ENCODE assay signal across 11 cellular contexts in the genomic region with DNA sequence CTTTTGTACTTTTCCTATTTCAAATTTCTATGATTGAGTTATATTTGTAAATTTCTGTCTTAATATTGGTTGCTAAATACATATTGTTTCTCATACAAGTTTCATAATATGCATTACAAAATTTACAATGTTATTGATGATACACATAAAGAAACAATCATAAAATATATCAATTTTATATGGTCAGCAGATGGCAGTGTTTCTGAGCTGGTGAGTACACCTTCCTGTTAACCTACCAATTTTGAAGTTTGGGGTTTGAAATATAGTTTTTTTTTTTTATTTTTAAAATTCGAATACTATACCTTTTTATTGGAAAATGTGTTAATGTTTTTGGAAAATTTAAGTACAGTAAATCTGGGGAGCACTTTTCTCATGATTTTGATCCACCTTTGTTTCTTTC.
DNase-seq lines count a peak whose midpoint lies in the region; ATAC-seq and TF ChIP-seq lines count a peak whose summit lies in the region.
"Had no signal": no experiment of that assay in that cellular context is flagged by ENCODE, and none has a peak within 500 bp of the region (broad histone marks: within the 10 kb centered on the region; RNA-seq: fewer than 3 reads in every experiment).

No MANE protein-coding gene starts in this region.

- H3K36me3 ChIP-seq in left ventricle myocardium inferior = no peaks in the 10 kb centered on the region
- H3K36me3 ChIP-seq: BLaER1 treated with 17β-estradiol and CSF1 and Interleukin-3, amounts not matched to agents 10 nM and 100 nM; Peyer's patch had no signal

- intact Hi-C loops in left ventricle myocardium inferior (cut with micrococcal nuclease) (no loop called here), right cardiac atrium (cut with DNase I) (no loop called here)

- ATAC-seq in right cardiac atrium (no peak), GM18873 (IDR thresholded peaks at IDR 0.05; ENCODE audit: low FRiP score, unreplicated experiment) (no peak)

- no peaks in the 10 kb centered on the region for H3K4me1 ChIP-seq in left ventricle myocardium inferior
- H3K4me1 ChIP-seq in right cardiac atrium (ENCODE audit: control insufficient read depth, insufficient read depth, low read length) = no peaks in the 10 kb centered on the region
- H3K4me1 ChIP-seq: BLaER1 treated with 17β-estradiol and CSF1 and Interleukin-3, amounts not matched to agents 10 nM and 100 nM; Peyer's patch had no signal

- H3K4me3 ChIP-seq in left ventricle myocardium inferior (no peak overlapping the region), right cardiac atrium (ENCODE audit: low read length) (no peak overlapping the region)
- H3K4me3 ChIP-seq: BLaER1 treated with 17β-estradiol and CSF1 and Interleukin-3, amounts not matched to agents 10 nM and 100 nM; Peyer's patch had no signal

- H3K9me3 ChIP-seq in left ventricle myocardium inferior (replicated peaks) (peaks cover 13% of the 10 kb centered on the region), right cardiac atrium (ENCODE audit: control insufficient read depth, low read length) (no peaks in the 10 kb centered on the region)
- H3K9me3 ChIP-seq: BLaER1 treated with 17β-estradiol and CSF1 and Interleukin-3, amounts not matched to agents 10 nM and 100 nM; Peyer's patch had no signal

- 5% methylated on average over 1 of the region's 1 CpG for WGBS in right cardiac atrium

- no peaks in the 10 kb centered on the region for H3K27me3 ChIP-seq in left ventricle myocardium inferior (ENCODE audit: low read depth)
- no peaks in the 10 kb centered on the region for H3K27me3 ChIP-seq in right cardiac atrium (ENCODE audit: control insufficient read depth, insufficient read depth)
- H3K27me3 ChIP-seq: BLaER1 treated with 17β-estradiol and CSF1 and Interleukin-3, amounts not matched to agents 10 nM and 100 nM; Peyer's patch had no signal

- H3K27ac ChIP-seq in left ventricle myocardium inferior (replicated peaks) (no peak overlapping the region), right cardiac atrium (ENCODE audit: low read length) (no peak overlapping the region)
- H3K27ac ChIP-seq: BLaER1 treated with 17β-estradiol and CSF1 and Interleukin-3, amounts not matched to agents 10 nM and 100 nM; Peyer's patch had no signal

- TF ChIP-seq CTCF in left ventricle myocardium inferior (IDR thresholded peaks at IDR 0.05; ENCODE audit: borderline replicate concordance) = peak; percentile 33

- no peak for DNase-seq in left ventricle myocardium inferior
- DNase-seq in right cardiac atrium = no peak
- DNase-seq in SHP77 treated with DMSO at 0.1 percent for 48 hours (lab: John Stamatoyannopoulos, UW) = peak; percentile 20
- DNase-seq in iris pigment epithelial cell (ENCODE audit: low read depth) = peak; percentile 1
- DNase-seq in activated CD4-positive, alpha-beta T cell treated with anti-CD3 and anti-CD28 coated beads, Interleukin-2, amount 50 U/mL, for 1 hour = no peak
- no peak for DNase-seq in activated CD4-positive, alpha-beta T cell treated with anti-CD3 and anti-CD28 coated beads, Interleukin-2, amount 50 U/mL, for 48 hours
- no peak for DNase-seq in NCI-H187 (lab: John Stamatoyannopoulos, UW)
- DNase-seq: activated CD4-positive, alpha-beta T cell treated with anti-CD3 and anti-CD28 coated beads for 1 hour; Peyer's patch had no signal

Comparison
In these comparisons a context has a peak if more than half of its experiments do, and no peak if none do; other contexts are left out.
1. DNase-seq: peak in SHP77 treated with DMSO at 0.1 percent for 48 hours (single experiment) and iris pigment epithelial cell (single experiment); none in left ventricle myocardium inferior (single experiment), right cardiac atrium (0 of 3), activated CD4-positive, alpha-beta T cell treated with anti-CD3 and anti-CD28 coated beads, Interleukin-2, amount 50 U/mL, for 1 hour (single experiment), activated CD4-positive, alpha-beta T cell treated with anti-CD3 and anti-CD28 coated beads, Interleukin-2, amount 50 U/mL, for 48 hours (0 of 2) and NCI-H187 (0 of 2).